In the genomic region with DNA sequence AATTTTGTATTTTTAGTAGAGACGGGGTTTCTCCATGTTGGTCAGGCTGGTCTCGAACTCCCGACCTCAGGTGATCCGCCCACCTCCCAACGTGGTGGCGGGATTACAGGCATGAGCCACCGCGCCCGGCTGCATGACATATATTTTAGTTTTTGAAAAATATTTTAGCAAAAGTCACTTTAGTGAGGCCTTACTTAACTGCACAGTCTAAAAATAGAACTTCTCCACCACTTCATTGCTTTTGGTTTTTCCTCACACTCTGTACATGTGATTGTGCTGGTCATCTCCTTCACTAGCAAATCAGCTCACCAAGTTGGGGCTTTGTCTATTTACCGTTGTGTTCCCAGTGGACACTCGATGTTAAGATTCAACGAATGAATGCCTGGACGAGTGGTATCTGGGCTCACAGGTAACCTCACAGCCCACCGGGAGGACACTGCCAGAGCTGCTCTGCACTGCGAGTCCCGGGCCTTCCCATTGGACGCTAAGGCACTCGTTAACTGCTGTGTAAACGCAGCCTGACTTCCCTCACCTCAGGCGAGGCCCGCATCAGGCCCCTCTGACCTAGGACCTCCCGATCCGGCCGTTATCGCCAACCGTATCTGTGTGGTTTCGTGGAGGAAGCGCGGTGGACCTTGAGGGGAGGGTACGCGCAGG, we compare ENCODE assay signal across 8 cellular contexts. TPM values are rescaled to one million over a fixed set of nuclear protein-coding genes. Genes with fewer than 3 reads are reported as not detected.
DNase-seq lines count a peak whose midpoint lies in the region; ATAC-seq and TF ChIP-seq lines count a peak whose summit lies in the region.

No MANE protein-coding gene starts in this region.

- peak overlapping the region; percentile 94 to 99 (median 96) for H3K27ac ChIP-seq in transverse colon

- ATAC-seq in GM19463 (IDR thresholded peaks at IDR 0.05; ENCODE audit: unreplicated experiment): peak; percentile 37
- ATAC-seq in HG03565 (IDR thresholded peaks at IDR 0.05; ENCODE audit: unreplicated experiment): peak; percentile 17
- ATAC-seq in natural killer cell: peak; percentile 22 to 32 (median 31)

- no peak for TF ChIP-seq POLR2A in transverse colon (IDR thresholded peaks at IDR 0.05)

- peaks cover 30% of the 10 kb centered on the region for H3K4me1 Mint-ChIP-seq in Calu3 (ENCODE audit: low read depth, unreplicated experiment)
- H3K4me1 Mint-ChIP-seq in natural killer cell: peaks cover 20 to 22% of the 10 kb centered on the region in 2 donors

- no peaks in the 10 kb centered on the region for H3K36me3 ChIP-seq in transverse colon

- peak overlapping the region; percentile 91 for H3K4me3 Mint-ChIP-seq in Calu3 (ENCODE audit: low read depth, unreplicated experiment)
- H3K4me3 Mint-ChIP-seq in natural killer cell: peak overlapping the region; percentile 99

- in situ Hi-C loops in transverse colon (cut with MboI; ENCODE audit: low pct_ligation_motif_present in 1 of 4, low pct_unique_long_range_greater_than_20kb in 1 of 4, low sequenced_read_pairs in 3 of 4): no loop called here

- 3 to 4% methylated on average over 5 to 31 of the region's 31 CpGs for WGBS in transverse colon (ENCODE audit: low coverage in 1 of 2), 2 donors

- peaks cover 0 to 11% (median 3%) of the 10 kb centered on the region in 4 donors for H3K4me1 ChIP-seq in transverse colon

- TF ChIP-seq CTCF in Calu3 (IDR thresholded peaks at IDR 0.05; ENCODE audit: unreplicated experiment) (no peak), fibroblast of pulmonary artery (IDR thresholded peaks at IDR 0.05; ENCODE audit: low read length, missing control alignments) (no peak), natural killer cell (IDR thresholded peaks at IDR 0.05) (no peak), transverse colon (IDR thresholded peaks at IDR 0.05) (no peak)

- intact Hi-C loops in Calu3 (cut with micrococcal nuclease; ENCODE audit: unreplicated experiment) (loop anchor here (1.0 to 2.0 kb wide), 3 partner anchors 14 to 47 kb away; partner anchors contain the start of genes ZNF672 and ZNF692), natural killer cell (cut with micrococcal nuclease) (loop anchor here (1.0 kb wide), 2 partner anchors 10 to 35 kb away; partner anchors contain the start of gene ZNF672), transverse colon (cut with DNase I; ENCODE audit: low total_unique reads) (no loop called here)

- H3K4me3 ChIP-seq in fibroblast of pulmonary artery (replicated peaks; ENCODE audit: low read depth, low read length) (peak overlapping the region; percentile 86), transverse colon (peak overlapping the region; percentile 51 to 65 (median 58))

- no TSS peak for BruUV-seq in Calu3 (replicated peaks; lab: Mats Ljungman, UMichigan)

- H3K9me3 ChIP-seq in transverse colon: no peaks in the 10 kb centered on the region

- CTCF ChIA-PET in Calu3 (lab: Charles Lee): interaction anchor here (1.1 to 2.5 kb wide), 3 partner anchors 14 to 47 kb away, joined by 3 to 11 read pairs (median 9); partner anchors contain the start of genes SH3BP5L, ZNF672 and ZNF692

- peak; percentile 69 for DNase-seq in Calu3
- peak; percentile 93 for DNase-seq in NCI-H82 (lab: John Stamatoyannopoulos, UW)
- DNase-seq in activated T-cell treated with anti-CD3 and anti-CD28 coated beads, Interleukin-2, amount 50 U/mL, for 48 hours: peak; percentile 81 to 84
- DNase-seq in fibroblast of pulmonary artery (ENCODE audit: low read depth): peak; percentile 66
- peak; percentile 49 for DNase-seq in natural killer cell
- peak; percentile 66 for DNase-seq in transverse colon

- H3K9me3 Mint-ChIP-seq in Calu3 (ENCODE audit: low read depth, unreplicated experiment) (no peaks in the 10 kb centered on the region), natural killer cell (no peaks in the 10 kb centered on the region)

- H3K36me3 Mint-ChIP-seq in Calu3 (ENCODE audit: insufficient read depth, unreplicated experiment) (peaks cover 23% of the 10 kb centered on the region), natural killer cell (peaks cover 6% of the 10 kb centered on the region)

- no peaks in the 10 kb centered on the region for H3K27me3 ChIP-seq in transverse colon

- H3K27me3 Mint-ChIP-seq in Calu3 (ENCODE audit: unreplicated experiment) (peaks cover 16% of the 10 kb centered on the region), natural killer cell (ENCODE audit: low read depth in 2 of 2) (no peaks in the 10 kb centered on the region)

- H3K27ac Mint-ChIP-seq in Calu3 (ENCODE audit: unreplicated experiment): peak overlapping the region; percentile 99
- peak overlapping the region; percentile 94 to 100 for H3K27ac Mint-ChIP-seq in natural killer cell

- no peak for TF ChIP-seq EP300 in transverse colon (IDR thresholded peaks at IDR 0.05; ENCODE audit: low read depth)

RNA-seq across cellular contexts. Expression of gene ZNF692, which starts 14.0 kb away (rescaled TPM):
- total RNA-seq in Calu3 (2022): 61.4 and 61.5 TPM in 2 replicates
- 10 to 100 TPM; 50.4 to 58.7 (median 52.3) TPM for total RNA-seq in natural killer cell
- 100 to 1,000 TPM in 1 of 4 donors, 10 to 100 TPM in 3; 41.8 to 100 (median 64.6) TPM for total RNA-seq in transverse colon

RNA-seq across cellular contexts. Expression of gene PGBD2, which starts 33.2 kb away (rescaled TPM):
- total RNA-seq in Calu3 (2022) (7.3 and 7.8 TPM in 2 replicates), natural killer cell (1 to 10 TPM; 3.1 to 9.2 (median 6.2) TPM), transverse colon (10 to 100 TPM in 2 of 4 donors, 1 to 10 TPM in 2; 5.2 to 12.4 (median 9.7) TPM)

RNA-seq across cellular contexts. Expression of gene ZNF672, which starts 34.9 kb away (rescaled TPM):
- total RNA-seq in Calu3 (2022) (28.3 and 28.7 TPM in 2 replicates), natural killer cell (10 to 100 TPM; 29.0 to 41.8 (median 38.7) TPM), transverse colon (10 to 100 TPM; 34.8 to 53.1 (median 44.7) TPM)

RNA-seq across cellular contexts. Expression of gene SH3BP5L, which starts 47.2 kb away (rescaled TPM):
- 25.3 and 27.1 TPM in 2 replicates for total RNA-seq in Calu3 (2022)
- 10 to 100 TPM; 19.0 to 27.5 (median 22.9) TPM for total RNA-seq in natural killer cell
- total RNA-seq in transverse colon: 10 to 100 TPM; 28.1 to 36.2 (median 31.4) TPM

Comparison
In these comparisons a context has a peak if more than half of its experiments do, and no peak if none do; other contexts are left out.
1. Peak in every context shown above with its lines: DNase-seq, ATAC-seq, H3K4me3 ChIP-seq and H3K27ac ChIP-seq.